ENCODE assay signal across 12 cellular contexts in genomic region chr1:51313268-51313852, GRCh38. TPM values are rescaled to one million over a fixed set of nuclear protein-coding genes. Genes with fewer than 3 reads are reported as not detected.
DNase-seq lines count a peak whose midpoint lies in the region; ATAC-seq, FAIRE-seq and TF ChIP-seq lines count a peak whose summit lies in the region.
"Had no signal": no experiment of that assay in that cellular context is flagged by ENCODE, and none has a peak within 500 bp of the region (broad histone marks: within the 10 kb centered on the region; RNA-seq: fewer than 3 reads in every experiment).

No MANE protein-coding gene starts in this region.

- FAIRE-seq in GM19239 (lab: Jason Lieb, UNC): no peak

- peak overlapping the region; percentile 45 to 73 for H3K27ac Mint-ChIP-seq in activated naive CD4-positive, alpha-beta T cell treated with anti-CD3 and anti-CD28 coated beads, Interleukin-2, amount 50 U/mL, for 72 hours
- H3K27ac Mint-ChIP-seq in WTC11: no peak overlapping the region
- H3K27ac Mint-ChIP-seq: memory B cell had no signal

- no peak overlapping the region for H3K4me3 ChIP-seq in iPS DF 6.9 (ENCODE audit: low read length)
- H3K4me3 ChIP-seq in upper lobe of left lung: no peak overlapping the region
- H3K4me3 ChIP-seq: BLaER1 had no signal

- H3K27ac ChIP-seq in iPS DF 6.9 (ENCODE audit: low read length) (no peak overlapping the region), upper lobe of left lung (peak overlapping the region; percentile 51 to 81 (median 70))
- H3K27ac ChIP-seq: BLaER1 had no signal

- CTCF ChIA-PET in WTC11 (lab: Charles Lee): interaction anchor here (0.6 to 2.9 kb wide), 9 partner anchors 8 to 235 kb away, joined by 3 to 10 read pairs (median 4); partner anchors contain the start of gene TTC39A

- no peaks in the 10 kb centered on the region for H3K27me3 ChIP-seq in iPS DF 6.9 (ENCODE audit: control insufficient read depth, insufficient read depth, low read length)
- no peaks in the 10 kb centered on the region for H3K27me3 ChIP-seq in upper lobe of left lung
- H3K27me3 ChIP-seq: BLaER1 had no signal

- no peak for TF ChIP-seq POLR2A in upper lobe of left lung (IDR thresholded peaks at IDR 0.05)

- H3K9me3 Mint-ChIP-seq in activated naive CD4-positive, alpha-beta T cell treated with anti-CD3 and anti-CD28 coated beads, Interleukin-2, amount 50 U/mL, for 72 hours: no peaks in the 10 kb centered on the region
- H3K9me3 Mint-ChIP-seq in WTC11: no peaks in the 10 kb centered on the region
- H3K9me3 Mint-ChIP-seq: central memory CD8-positive, alpha-beta T cell; memory B cell had no signal

- POLR2A ChIA-PET in WTC11 (lab: Charles Lee): no interaction called here

- H3K4me1 Mint-ChIP-seq in WTC11: peaks cover 10% of the 10 kb centered on the region

- H3K36me3 Mint-ChIP-seq in activated naive CD4-positive, alpha-beta T cell treated with anti-CD3 and anti-CD28 coated beads, Interleukin-2, amount 50 U/mL, for 72 hours: no peaks in the 10 kb centered on the region
- H3K36me3 Mint-ChIP-seq in WTC11: no peaks in the 10 kb centered on the region
- H3K36me3 Mint-ChIP-seq: memory B cell had no signal

- no peaks in the 10 kb centered on the region; the same call in 1 of the 2 replicates for H3K27me3 Mint-ChIP-seq in WTC11 (ENCODE audit: low read depth)
- H3K27me3 Mint-ChIP-seq: central memory CD8-positive, alpha-beta T cell had no signal

- no peak overlapping the region for H3K4me3 Mint-ChIP-seq in WTC11
- H3K4me3 Mint-ChIP-seq: central memory CD8-positive, alpha-beta T cell; memory B cell had no signal

- no peak for DNase-seq in activated naive CD4-positive, alpha-beta T cell treated with anti-CD3 and anti-CD28 coated beads, Interleukin-2, amount 50 U/mL, for 72 hours (ENCODE audit: low spot score in 2 of 2)
- no peak for DNase-seq in activated naive CD4-positive, alpha-beta T cell (lab: John Stamatoyannopoulos, UW)
- DNase-seq in WTC11 (ENCODE audit: low spot score): peak; percentile 54
- peak; percentile 9 for DNase-seq in iPS DF 6.9 (ENCODE audit: low read depth, low spot score)
- DNase-seq in upper lobe of left lung: no peak
- DNase-seq in hypothalamus (lab: John Stamatoyannopoulos, UW): no peak
- no peak for DNase-seq in cerebellar nuclear complex (lab: John Stamatoyannopoulos, UW)
- DNase-seq in GM19239 (ENCODE audit: insufficient read length, low spot score): no peak
- DNase-seq: activated CD4-positive, alpha-beta T cell treated with anti-CD3 and anti-CD28 coated beads, Interleukin-2, amount 50 U/mL, for 4 hours had no signal

- no peaks in the 10 kb centered on the region for H3K9me3 ChIP-seq in iPS DF 6.9 (ENCODE audit: control insufficient read depth, insufficient read depth, low read length)
- no peaks in the 10 kb centered on the region for H3K9me3 ChIP-seq in upper lobe of left lung
- H3K9me3 ChIP-seq: BLaER1 had no signal

- H3K36me3 ChIP-seq in iPS DF 6.9 (ENCODE audit: control insufficient read depth, insufficient read depth, low read length) (no peaks in the 10 kb centered on the region), upper lobe of left lung (no peaks in the 10 kb centered on the region)
- H3K36me3 ChIP-seq: BLaER1 had no signal

- TF ChIP-seq EP300 in upper lobe of left lung (IDR thresholded peaks at IDR 0.05): no peak

- H3K4me1 ChIP-seq in iPS DF 6.9 (ENCODE audit: control insufficient read depth, insufficient read depth, low read length): no peaks in the 10 kb centered on the region
- H3K4me1 ChIP-seq in upper lobe of left lung: peaks cover 10 to 45% (median 21%) of the 10 kb centered on the region in 4 donors

- no peak for ATAC-seq in activated naive CD4-positive, alpha-beta T cell treated with anti-CD3 and anti-CD28 coated beads, Interleukin-2, amount 50 U/mL, for 72 hours
- ATAC-seq in WTC11: peak; percentile 88
- ATAC-seq in upper lobe of left lung (ENCODE audit: low FRiP score in 2 of 2): no peak

- no CpG with 5 or more reads among the region's 5 CpGs for WGBS in iPS DF 6.9 (ENCODE audit: insufficient coverage, insufficient read length)
- 81 to 89% methylated on average over 5 of the region's 5 CpGs for WGBS in upper lobe of left lung, 2 donors

- TF ChIP-seq CTCF in WTC11 (IDR thresholded peaks at IDR 0.05) (0 out of 2 replicates have a peak, but pooled peaks have one; percentile 19), upper lobe of left lung (IDR thresholded peaks at IDR 0.05) (peak in 3 of 6 experiments; percentile 8 to 27 (median 24))

TF ChIP-seq in WTC11, 78 proteins besides CTCF, POLR2A, EP300 and RAD21 (continues in another document):
- TF ChIP-seq JUN (CRISPR knock-in tag; IDR thresholded peaks at IDR 0.05) (no peak), CBFB (CRISPR knock-in tag; IDR thresholded peaks at IDR 0.05; ENCODE audit: low read depth) (no peak), ZNF425 (CRISPR knock-in tag; conservative IDR thresholded peaks at IDR 0.05) (no peak), USF1 (CRISPR knock-in tag; IDR thresholded peaks at IDR 0.05) (no peak), GRHL2 (CRISPR knock-in tag; IDR thresholded peaks at IDR 0.05; ENCODE audit: insufficient replicate concordance, severe bottlenecking) (no peak), AFF4 (CRISPR knock-in tag; IDR thresholded peaks at IDR 0.05; ENCODE audit: borderline replicate concordance) (no peak), ZBTB43 (CRISPR knock-in tag; IDR thresholded peaks at IDR 0.05) (no peak), CREB1 (CRISPR knock-in tag; IDR thresholded peaks at IDR 0.05) (no peak), FOXJ3 (CRISPR knock-in tag; IDR thresholded peaks at IDR 0.05; ENCODE audit: borderline replicate concordance) (no peak), ETV6 (CRISPR knock-in tag; IDR thresholded peaks at IDR 0.05) (no peak), TP53 (CRISPR knock-in tag; IDR thresholded peaks at IDR 0.05) (no peak)

RNA-seq across cellular contexts. Expression of gene TTC39A, which starts 17.0 kb away (rescaled TPM):
- 1 to 10 TPM in 1 of 2 donors, under 1 TPM in 1; 0.61 to 1.1 TPM for total RNA-seq in activated naive CD4-positive, alpha-beta T cell treated with anti-CD3 and anti-CD28 coated beads, Interleukin-2, amount 50 U/mL, for 72 hours
- total RNA-seq in WTC11 (2021) (3.4 to 8.4 TPM (median 5.7 TPM) in 3 replicates), upper lobe of left lung (10 to 100 TPM; 33.0 to 96.4 (median 55.7) TPM)

Comparison
In these comparisons a context has a peak if more than half of its experiments do, and no peak if none do; other contexts are left out.
1. DNase-seq: peak in WTC11 (single experiment) and iPS DF 6.9 (single experiment); none in activated naive CD4-positive, alpha-beta T cell treated with anti-CD3 and anti-CD28 coated beads, Interleukin-2, amount 50 U/mL, for 72 hours (0 of 2), activated naive CD4-positive, alpha-beta T cell (0 of 4), upper lobe of left lung (0 of 2), hypothalamus (0 of 51), cerebellar nuclear complex (0 of 2) and GM19239 (single experiment).